ENCODE assay signal across 9 cellular contexts in genomic region chr1:203307690-203308126, GRCh38. TPM values are rescaled to one million over a fixed set of nuclear protein-coding genes. Genes with fewer than 3 reads are reported as not detected.
DNase-seq lines count a peak whose midpoint lies in the region; ATAC-seq and TF ChIP-seq lines count a peak whose summit lies in the region.
"Had no signal": no experiment of that assay in that cellular context is flagged by ENCODE, and none has a peak within 500 bp of the region (broad histone marks: within the 10 kb centered on the region; RNA-seq: fewer than 3 reads in every experiment).

No MANE protein-coding gene starts in this region.

- no peaks in the 10 kb centered on the region for H3K27me3 Mint-ChIP-seq in activated naive CD4-positive, alpha-beta T cell treated with anti-CD3 and anti-CD28 coated beads for 36 hours (ENCODE audit: low read depth)
- H3K27me3 Mint-ChIP-seq in MCF 10A (ENCODE audit: insufficient read depth, unreplicated experiment) (no peaks in the 10 kb centered on the region), type B pancreatic cell (peaks cover 4% of the 10 kb centered on the region)

- intact Hi-C loops in activated naive CD4-positive, alpha-beta T cell treated with anti-CD3 and anti-CD28 coated beads for 36 hours (cut with micrococcal nuclease), result loop anchor here (5.0 kb wide), 2 partner anchors 350 to 490 kb away; partner anchors contain the start of genes ADIPOR1, ZBED6 and ZC3H11A
- intact Hi-C loops in MCF 10A (cut with micrococcal nuclease), result loop anchor here (2.0 kb wide), 1 partner anchor 19 kb away; no protein-coding TSS in a partner anchor

- CTCF ChIA-PET in activated naive CD4-positive, alpha-beta T cell treated with anti-CD3 and anti-CD28 coated beads for 36 hours (lab: Charles Lee), result interaction anchor here (0.7 to 9.3 kb wide), 8 partner anchors 8 to 304 kb away, joined by 4 to 186 read pairs (median 26); no protein-coding TSS in a partner anchor
- CTCF ChIA-PET in MCF 10A (lab: Yijun Ruan, JAX), result interaction anchor here (0.6 to 10.1 kb wide), 20 partner anchors 9 to 497 kb away, joined by 3 to 195 read pairs (median 6); partner anchors contain the start of gene PCAT6

- peak overlapping the region; percentile 97 for H3K4me3 Mint-ChIP-seq in activated naive CD4-positive, alpha-beta T cell treated with anti-CD3 and anti-CD28 coated beads for 36 hours
- H3K4me3 Mint-ChIP-seq in MCF 10A (ENCODE audit: unreplicated experiment) (peak overlapping the region; percentile 71), type B pancreatic cell (peak overlapping the region; percentile 91)

- H3K27ac Mint-ChIP-seq in activated naive CD4-positive, alpha-beta T cell treated with anti-CD3 and anti-CD28 coated beads for 36 hours, result peak overlapping the region; percentile 94
- H3K27ac Mint-ChIP-seq in MCF 10A (ENCODE audit: low read depth, unreplicated experiment) (peak overlapping the region; percentile 29), type B pancreatic cell (peak overlapping the region; percentile 91)

- H3K4me1 Mint-ChIP-seq in activated naive CD4-positive, alpha-beta T cell treated with anti-CD3 and anti-CD28 coated beads for 36 hours (ENCODE audit: low read depth), result peaks cover 59% of the 10 kb centered on the region
- H3K4me1 Mint-ChIP-seq in MCF 10A (ENCODE audit: insufficient read depth, unreplicated experiment) (peaks cover 48% of the 10 kb centered on the region), type B pancreatic cell (ENCODE audit: unreplicated experiment) (peaks cover 45% of the 10 kb centered on the region)

- POLR2A ChIA-PET in MCF 10A (lab: Yijun Ruan, JAX), result interaction anchor here (0.6 to 10.5 kb wide), 13 partner anchors 7 to 489 kb away, joined by 3 to 238 read pairs (median 21); partner anchors contain the start of genes ATP2B4 and TMEM183A

- DNase-seq in activated naive CD4-positive, alpha-beta T cell treated with anti-CD3 and anti-CD28 coated beads for 36 hours, result peak; percentile 8
- no peak for DNase-seq in activated naive CD4-positive, alpha-beta T cell (lab: John Stamatoyannopoulos, UW)
- DNase-seq in MCF 10A (ENCODE audit: unreplicated experiment) (no peak), type B pancreatic cell (ENCODE audit: extremely low spot score, unreplicated experiment) (no peak), mesenteric fat pad (ENCODE audit: low spot score) (no peak)

- peaks cover 59% of the 10 kb centered on the region for H3K36me3 Mint-ChIP-seq in activated naive CD4-positive, alpha-beta T cell treated with anti-CD3 and anti-CD28 coated beads for 36 hours (ENCODE audit: low read depth)
- H3K36me3 Mint-ChIP-seq in MCF 10A (ENCODE audit: insufficient read depth, unreplicated experiment) (peaks cover 55% of the 10 kb centered on the region), type B pancreatic cell (peaks cover 9% of the 10 kb centered on the region)

- peaks cover 24% of the 10 kb centered on the region for H3K4me1 ChIP-seq in mesodermal cell (ENCODE audit: control insufficient read depth, insufficient read depth, low read length, poor library complexity, severe bottlenecking)

- H3K4me3 ChIP-seq in mesodermal cell (ENCODE audit: extremely low read depth, insufficient read depth, low read length, poor library complexity, severe bottlenecking), result peak overlapping the region; percentile 93

- no peak for TF ChIP-seq CTCF in MCF 10A (IDR thresholded peaks at IDR 0.05; ENCODE audit: unreplicated experiment)
- TF ChIP-seq CTCF in type B pancreatic cell (conservative IDR thresholded peaks at IDR 0.05), result no peak

- no peaks in the 10 kb centered on the region for H3K9me3 Mint-ChIP-seq in activated naive CD4-positive, alpha-beta T cell treated with anti-CD3 and anti-CD28 coated beads for 36 hours
- H3K9me3 Mint-ChIP-seq in MCF 10A (ENCODE audit: unreplicated experiment) (no peaks in the 10 kb centered on the region), type B pancreatic cell (no peaks in the 10 kb centered on the region)

- BruUV-seq in MCF 10A (replicated peaks; lab: Mats Ljungman, UMichigan), result no TSS peak

- H3K36me3 ChIP-seq in mesodermal cell (ENCODE audit: control insufficient read depth, insufficient read depth, low read length), result peaks cover 40% of the 10 kb centered on the region
- H3K36me3 ChIP-seq: SJSA1 had no signal

- no peak overlapping the region for H3K27ac ChIP-seq in mesodermal cell (ENCODE audit: low read depth, low read length, severe bottlenecking)
- H3K27ac ChIP-seq: SJSA1 had no signal

- whole genome bisulfite sequencing in mesodermal cell (ENCODE audit: insufficient coverage in 2 of 2), 2 experiments, result 21 to 33% methylated on average over 2 of the region's 2 CpGs

- ATAC-seq in GM21528 (IDR thresholded peaks at IDR 0.05; ENCODE audit: low FRiP score, unreplicated experiment), result no peak
- ATAC-seq in GM18870 (IDR thresholded peaks at IDR 0.05; ENCODE audit: unreplicated experiment), result no peak

- H3K9me3 ChIP-seq in mesodermal cell (ENCODE audit: control insufficient read depth, low read length), result no peaks in the 10 kb centered on the region
- H3K9me3 ChIP-seq: SJSA1 had no signal

RNA-seq across cellular contexts. Expression of gene BTG2, which starts 2.4 kb away (rescaled TPM):
- total RNA-seq in activated naive CD4-positive, alpha-beta T cell treated with anti-CD3 and anti-CD28 coated beads for 36 hours, result 100 to 1,000 TPM; 106 to 109 TPM
- total RNA-seq in MCF 10A (2022) (39.8 and 44.4 TPM in 2 replicates), type B pancreatic cell (ENCODE audit: low replicate concordance) (49.8 and 147 TPM in 2 replicates), mesenteric fat pad (178 TPM)
- polyA plus RNA-seq in mesodermal cell (2013, experiment 1 of 2), result 55.1 TPM
- 43.4 TPM for polyA plus RNA-seq in mesodermal cell (2013, experiment 2 of 2)

RNA-seq across cellular contexts. Expression of gene FMOD, which starts 43.2 kb away (rescaled TPM):
- total RNA-seq in activated naive CD4-positive, alpha-beta T cell treated with anti-CD3 and anti-CD28 coated beads for 36 hours, result 1 to 10 TPM; 5.3 to 5.8 TPM
- total RNA-seq in MCF 10A (2022), result not detected in 2 replicates
- polyA plus RNA-seq in mesodermal cell (2013, experiment 1 of 2), result 16.6 TPM
- polyA plus RNA-seq in mesodermal cell (2013, experiment 2 of 2), result 18.2 TPM
- 3.9 and 8.3 TPM in 2 replicates for total RNA-seq in type B pancreatic cell (ENCODE audit: low replicate concordance)
- 95.2 TPM for total RNA-seq in mesenteric fat pad

Comparison
In these comparisons a context has a peak if more than half of its experiments do, and no peak if none do; other contexts are left out.
1. H3K27ac Mint-ChIP-seq: peak in every context shown above with its lines; median percentile 94 in activated naive CD4-positive, alpha-beta T cell treated with anti-CD3 and anti-CD28 coated beads for 36 hours; 91 in type B pancreatic cell; 29 in MCF 10A.
2. RNA of gene FMOD, which starts 43.2 kb away (total RNA-seq): 95.2 TPM in mesenteric fat pad (single experiment); 3.9 to 8.3 TPM in type B pancreatic cell, 5.3 to 5.8 TPM in activated naive CD4-positive, alpha-beta T cell treated with anti-CD3 and anti-CD28 coated beads for 36 hours and not detected in MCF 10A; every median in the first group is over 10 times any median in the second.
3. Peak in every context shown above with its lines, with median percentiles within 50 percentile points of each other: H3K4me3 Mint-ChIP-seq.